ENCODE assay signal across 1 cellular context in genomic region chr9:110777201-110777842, GRCh38.
TF ChIP-seq lines count a peak whose summit lies in the region.

No MANE protein-coding gene starts in this region.

TF ChIP-seq in HCT116, 20 proteins besides CTCF, POLR2A, EP300 and RAD21 (continued from another document):
- TF ChIP-seq REST (IDR thresholded peaks at IDR 0.05; ENCODE audit: low read depth) (no peak), TCF7L2 (IDR thresholded peaks at IDR 0.05; ENCODE audit: borderline replicate concordance, extremely low read depth, insufficient read depth, insufficient read length) (peak; percentile 22)
TF ChIP-seq in HCT116: peak in this region for 1.
